ENCODE assay signal across 21 cellular contexts in the genomic region with DNA sequence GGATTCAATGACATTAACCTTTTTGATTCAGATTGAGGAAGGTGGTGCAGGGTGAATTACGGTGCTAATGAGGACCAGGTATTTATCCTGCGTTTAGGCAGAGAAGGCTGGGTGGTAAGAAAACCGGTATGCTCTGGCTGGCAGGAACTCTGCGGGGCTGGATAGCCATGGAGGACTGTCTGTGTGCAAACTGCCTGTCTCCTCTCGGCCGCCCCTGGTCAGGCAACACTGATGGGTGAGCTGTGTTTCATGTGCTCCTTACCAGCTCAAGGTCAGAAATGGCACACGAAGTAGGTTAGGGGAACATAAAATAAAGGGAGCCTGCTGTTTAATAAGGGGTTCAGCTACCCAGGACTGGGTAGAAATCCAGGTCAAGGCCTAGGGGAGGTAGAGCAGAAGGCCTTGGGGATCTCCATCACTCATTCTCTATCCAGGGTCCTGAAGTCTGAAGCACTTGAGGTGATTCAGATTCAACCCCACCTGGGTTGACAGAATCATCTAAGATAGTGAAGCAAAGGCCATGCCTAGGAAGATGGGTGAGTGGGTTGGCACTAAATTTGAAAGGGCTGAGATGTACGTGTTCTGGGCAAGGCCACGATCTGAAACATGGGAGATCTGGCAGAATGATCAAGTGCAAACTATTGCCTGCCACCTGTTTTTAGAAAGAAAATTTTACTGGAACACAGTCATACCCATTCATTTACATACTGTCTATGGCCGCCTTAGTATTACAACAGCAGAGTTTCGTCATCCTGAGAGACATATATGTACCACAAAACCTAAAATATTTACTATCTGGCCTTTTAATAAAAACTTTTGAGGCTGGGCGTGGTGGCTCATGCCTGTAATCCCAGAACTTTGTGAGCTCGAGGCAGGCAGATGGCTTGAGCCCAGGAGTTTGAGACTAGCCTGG.
DNase-seq lines count a peak whose midpoint lies in the region; ATAC-seq, FAIRE-seq and TF ChIP-seq lines count a peak whose summit lies in the region.
"Had no signal": no experiment of that assay in that cellular context is flagged by ENCODE, and none has a peak within 500 bp of the region (broad histone marks: within the 10 kb centered on the region; RNA-seq: fewer than 3 reads in every experiment).

No MANE protein-coding gene starts in this region.

- 85 to 87% methylated on average over 9 to 13 of the region's 13 CpGs for WGBS in endodermal cell (ENCODE audit: insufficient coverage in 1 of 2, insufficient read length in 1 of 2), 2 experiments

- no peak overlapping the region for H3K27ac ChIP-seq in endodermal cell (ENCODE audit: low read depth, low read length)
- H3K27ac ChIP-seq: cardiac muscle cell, dorsolateral prefrontal cortex, ovary, testis had no signal

- no peaks in the 10 kb centered on the region for H3K4me1 ChIP-seq in endodermal cell (ENCODE audit: control insufficient read depth, insufficient read depth, low read length)
- H3K4me1 ChIP-seq: Caco-2, testis had no signal

- DNase-seq in GM12865 (ENCODE audit: low read depth) (peak; percentile 4), NB4 (ENCODE audit: low read depth) (peak; percentile 34), endodermal cell (peak; percentile 55), naive B cell (no peak), NCI-H446 treated with DMSO at 0.1 percent for 48 hours (lab: John Stamatoyannopoulos, UW) (no peak), H54 (ENCODE audit: insufficient read length, low spot score) (no peak)
- DNase-seq in stimulated activated CD4-positive, alpha-beta T cell treated with anti-CD3 and anti-CD28 coated beads, Interleukin-4, amount 100 ng/mL, for 1 hour: no peak
- DNase-seq: activated T-cell treated with anti-CD3 and anti-CD28 coated beads, Interleukin-2, amount 50 U/mL, for 1 hour; Caco-2; dorsolateral prefrontal cortex; hypothalamus; left colon; NCI-H1048; ovary; testis had no signal

- H3K36me3 ChIP-seq in endodermal cell (ENCODE audit: control insufficient read depth, insufficient read depth, low read length): no peaks in the 10 kb centered on the region
- H3K36me3 ChIP-seq: cardiac muscle cell, ovary had no signal

- no peaks in the 10 kb centered on the region for H3K27me3 Mint-ChIP-seq in endodermal cell (ENCODE audit: insufficient read depth)
- no peaks in the 10 kb centered on the region for H3K27me3 Mint-ChIP-seq in naive B cell
- H3K27me3 Mint-ChIP-seq: activated naive CD8-positive, alpha-beta T cell had no signal

- H3K9me3 Mint-ChIP-seq in endodermal cell (no peaks in the 10 kb centered on the region), naive B cell (peaks cover 0 to 2% (median 0%) of the 10 kb centered on the region in 7 donors)

- no peaks in the 10 kb centered on the region for H3K27me3 ChIP-seq in endodermal cell (ENCODE audit: control insufficient read depth, insufficient read depth, low read length, poor library complexity, severe bottlenecking)
- H3K27me3 ChIP-seq: cardiac muscle cell, dorsolateral prefrontal cortex, ovary, testis had no signal

- H3K36me3 Mint-ChIP-seq in endodermal cell (ENCODE audit: low read depth) (peaks cover 6% of the 10 kb centered on the region), naive B cell (peaks cover 0 to 30% of the 10 kb centered on the region in 2 donors)

- no peak overlapping the region for H3K4me3 Mint-ChIP-seq in endodermal cell
- no peak overlapping the region for H3K4me3 Mint-ChIP-seq in naive B cell
- H3K4me3 Mint-ChIP-seq: activated naive CD8-positive, alpha-beta T cell had no signal

- no peak overlapping the region for H3K9ac ChIP-seq in endodermal cell (ENCODE audit: extremely low read depth, low read length, poor library complexity, severe bottlenecking)

- no peak for TF ChIP-seq CTCF in GM12865 (IDR thresholded peaks at IDR 0.05; ENCODE audit: insufficient read depth, low read depth, low read length, missing control alignments)
- TF ChIP-seq CTCF in NB4 (IDR thresholded peaks at IDR 0.05; ENCODE audit: low read depth, low read length): no peak
- TF ChIP-seq CTCF in endodermal cell (conservative IDR thresholded peaks at IDR 0.05): no peak

- no peak for FAIRE-seq in H54 (lab: Jason Lieb, UNC)
- FAIRE-seq: TTC549 had no signal

- H3K27ac Mint-ChIP-seq in endodermal cell (no peak overlapping the region), naive B cell (peak overlapping the region in 5 of 6 donors; percentile 21 to 83 (median 63))
- H3K27ac Mint-ChIP-seq: activated naive CD8-positive, alpha-beta T cell had no signal

- TF ChIP-seq POLR2A in NB4 (IDR thresholded peaks at IDR 0.05; ENCODE audit: extremely low read depth, insufficient read length) (no peak), H54 (IDR thresholded peaks at IDR 0.05; ENCODE audit: low read depth, low read length) (no peak)

- H3K4me1 Mint-ChIP-seq in endodermal cell (no peaks in the 10 kb centered on the region), naive B cell (peaks cover 29 to 51% (median 36%) of the 10 kb centered on the region in 3 donors)

- ATAC-seq in naive B cell (ENCODE audit: low read depth in 2 of 2): no peak
- ATAC-seq in HG02571 (IDR thresholded peaks at IDR 0.05; ENCODE audit: unreplicated experiment): no peak
- ATAC-seq: left colon, Panc1 had no signal

- H3K4me3 ChIP-seq in GM12865 (ENCODE audit: low read depth, low read length) (no peak overlapping the region), NB4 (ENCODE audit: low read depth, low read length) (no peak overlapping the region), endodermal cell (ENCODE audit: low read length) (no peak overlapping the region)
- H3K4me3 ChIP-seq: cardiac muscle cell, dorsolateral prefrontal cortex, ovary, skin epidermis, testis had no signal

- no peaks in the 10 kb centered on the region for H3K9me3 ChIP-seq in endodermal cell (ENCODE audit: control insufficient read depth, low read length)
- H3K9me3 ChIP-seq: Caco-2, ovary, testis had no signal

Comparison
In these comparisons a context has a peak if more than half of its experiments do, and no peak if none do; other contexts are left out.
1. DNase-seq: peak in GM12865 (single experiment), NB4 (single experiment) and endodermal cell (single experiment); none in naive B cell (single experiment), stimulated activated CD4-positive, alpha-beta T cell treated with anti-CD3 and anti-CD28 coated beads, Interleukin-4, amount 100 ng/mL, for 1 hour (single experiment), NCI-H446 treated with DMSO at 0.1 percent for 48 hours (single experiment) and H54 (single experiment).